Comparison of ENCODE assay signal across 22 cellular contexts in the genomic region with DNA sequence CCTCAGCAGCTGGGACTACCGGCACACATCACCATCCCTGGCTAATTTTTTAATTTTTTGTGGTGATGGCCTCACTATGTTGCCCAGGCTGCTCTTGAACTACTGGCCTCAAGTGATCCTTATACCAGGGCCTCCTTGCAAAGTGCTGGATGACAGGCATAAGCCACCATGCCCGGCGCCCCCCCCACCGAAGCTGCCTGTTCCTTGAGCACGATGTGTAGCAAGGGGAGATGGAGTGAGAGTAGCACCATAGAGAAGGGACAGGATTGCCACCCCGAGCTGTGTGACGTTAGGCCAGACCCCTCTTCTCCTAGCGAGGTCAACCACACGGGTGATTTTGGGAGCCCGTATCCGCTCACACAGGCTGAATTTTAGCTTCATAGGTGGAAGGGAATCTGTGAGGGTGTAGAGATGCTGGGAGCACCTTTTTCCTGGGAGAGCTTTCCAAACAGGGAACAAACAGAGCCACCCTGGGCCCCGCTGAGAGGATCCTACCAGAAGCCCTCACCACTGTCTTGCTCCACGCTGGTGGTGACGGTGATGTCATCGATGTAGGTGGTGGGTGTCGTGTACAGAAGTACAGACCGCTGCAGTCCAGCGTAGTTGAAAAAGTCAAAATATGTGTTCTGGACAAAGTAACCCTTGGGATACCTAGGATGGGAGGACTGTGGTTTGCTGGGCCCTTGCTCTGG. TPM values are rescaled to one million over a fixed set of nuclear protein-coding genes. Genes with fewer than 3 reads are reported as not detected.
A peak's percentile ranks its signal among the peaks of the same experiment; 100 is the strongest.
DNase-seq lines count a peak whose midpoint lies in the region; ATAC-seq, FAIRE-seq and TF ChIP-seq lines count a peak whose summit lies in the region.
"Had no signal": no experiment of that assay in that cellular context is flagged by ENCODE, and none has a peak within 500 bp of the region (broad histone marks: within the 10 kb centered on the region; RNA-seq: fewer than 3 reads in every experiment).

No MANE protein-coding gene starts in this region.

- no peak for DNase-seq in CD14-positive monocyte (ENCODE audit: low spot score)
- no peak for DNase-seq in CD4-positive, CD25-positive, alpha-beta regulatory T cell
- DNase-seq in K562 (ENCODE audit: extremely low read depth in 1 of 4, low spot score in 3 of 4) = no peak
- DNase-seq in naive thymus-derived CD4-positive, alpha-beta T cell = no peak
- no peak for DNase-seq in NCI-H774 (lab: John Stamatoyannopoulos, UW)
- no peak for DNase-seq in NCI-H345 treated with DMSO at 0.1 percent for 48 hours (lab: John Stamatoyannopoulos, UW; ENCODE audit: unreplicated experiment)
- no peak for DNase-seq in Karpas-422
- DNase-seq: activated CD4-positive, alpha-beta T cell treated with anti-CD3 and anti-CD28 coated beads, Interleukin-2, amount 50 U/mL, for 1 hour; activated T-cell treated with anti-CD3 and anti-CD28 coated beads, Interleukin-2, amount 50 U/mL, for 24 hours; DMS153; left ventricle myocardium superior; NCI-H1436; NCI-H2171 treated with DMSO at 0.1 percent for 48 hours; stimulated activated CD4-positive, alpha-beta T cell treated with anti-CD3 and anti-CD28 coated beads, Interleukin-4, amount 100 ng/mL, for 24 hours had no signal

- H4K20me1 ChIP-seq in K562 (replicated peaks; ENCODE audit: control insufficient read depth, insufficient read depth, low read length) = peaks cover 13% of the 10 kb centered on the region
- H4K20me1 ChIP-seq in Karpas-422 (ENCODE audit: insufficient read depth, low read depth, low read length) = 0 out of 2 replicates have a peak, but pooled peaks cover 3% of the 10 kb centered on the region

- in situ Hi-C loops in K562 (cut with MboI) = no loop called here

- H3K9me2 ChIP-seq in Karpas-422 (replicated peaks; ENCODE audit: insufficient read depth, low read length) = no peaks in the 10 kb centered on the region

- POLR2A ChIA-PET in K562 (lab: Yijun Ruan, JAX) = no interaction called here
- POLR2A ChIA-PET in naive thymus-derived CD4-positive, alpha-beta T cell (lab: Charles Lee) = no interaction called here

- H3K4me3 ChIP-seq in CD4-positive, CD25-positive, alpha-beta regulatory T cell (ENCODE audit: low read depth, low read length) = no peak overlapping the region
- no peak overlapping the region for H3K4me3 ChIP-seq in K562
- H3K4me3 ChIP-seq in naive thymus-derived CD4-positive, alpha-beta T cell (ENCODE audit: low read length) = no peak overlapping the region
- H3K4me3 ChIP-seq in Karpas-422 (ENCODE audit: low read length) = no peak overlapping the region
- H3K4me3 ChIP-seq: adrenal gland, cardiac muscle cell, esophagus muscularis mucosa, Peyer's patch, skin epidermis had no signal

- TF ChIP-seq RAD21 in K562 (CRISPR knock-in tag; conservative IDR thresholded peaks at IDR 0.05 in 1 of 2, IDR thresholded peaks at IDR 0.05 in 1 of 2) = no peak

- CTCF ChIA-PET in K562 (lab: Yijun Ruan, JAX; ENCODE audit: low intra/inter-chr PET ratio) = no interaction called here
- CTCF ChIA-PET in naive thymus-derived CD4-positive, alpha-beta T cell (lab: Charles Lee) = no interaction called here

- H3K79me2 ChIP-seq in K562 (ENCODE audit: control insufficient read depth, insufficient read depth, low read length) (peaks cover 34% of the 10 kb centered on the region), Karpas-422 (ENCODE audit: low read length) (peaks cover 32% of the 10 kb centered on the region)

- H3K36me3 Mint-ChIP-seq in CD14-positive monocyte = peaks cover 31 to 51% of the 10 kb centered on the region in 2 donors
- peaks cover 7% of the 10 kb centered on the region for H3K36me3 Mint-ChIP-seq in CD4-positive, CD25-positive, alpha-beta regulatory T cell
- H3K36me3 Mint-ChIP-seq in naive thymus-derived CD4-positive, alpha-beta T cell = peaks cover 0 to 7% (median 0%) of the 10 kb centered on the region in 5 donors

- FAIRE-seq in K562 (lab: Jason Lieb, UNC) = no peak
- FAIRE-seq: GM12892 had no signal

- no peak overlapping the region for H3K4me3 Mint-ChIP-seq in CD14-positive monocyte
- peak overlapping the region; percentile 8 to 68 (median 44) for H3K4me3 Mint-ChIP-seq in CD4-positive, CD25-positive, alpha-beta regulatory T cell
- H3K4me3 Mint-ChIP-seq in naive thymus-derived CD4-positive, alpha-beta T cell = peak overlapping the region in 6 of 10 donors; percentile 7 to 53 (median 38)
- H3K4me3 Mint-ChIP-seq: activated T-cell treated with anti-CD3 and anti-CD28 coated beads, Interleukin-2, amount 50 U/mL, for 24 hours had no signal

- BruUV-seq in K562 (replicated peaks; lab: Mats Ljungman, UMichigan) = no TSS peak

- peaks cover 16% of the 10 kb centered on the region for H3K36me3 ChIP-seq in CD4-positive, CD25-positive, alpha-beta regulatory T cell (ENCODE audit: control insufficient read depth, insufficient read depth, low read length)
- H3K36me3 ChIP-seq in K562 (ENCODE audit: control insufficient read depth, insufficient read depth, low read length) = peaks cover 57% of the 10 kb centered on the region; the same call in 2 of the 3 replicates
- H3K36me3 ChIP-seq in naive thymus-derived CD4-positive, alpha-beta T cell (ENCODE audit: control insufficient read depth in 2 of 3, insufficient read depth in 3 of 3, low read length in 3 of 3) = peaks cover 0 to 38% (median 10%) of the 10 kb centered on the region in 3 experiments
- H3K36me3 ChIP-seq in Karpas-422 (ENCODE audit: insufficient read depth, low read length) = no peaks in the 10 kb centered on the region; the same call in 1 of the 2 replicates

- peaks cover 21% of the 10 kb centered on the region for H3K4me1 ChIP-seq in CD4-positive, CD25-positive, alpha-beta regulatory T cell (ENCODE audit: control insufficient read depth, insufficient read depth, low read length, poor library complexity, severe bottlenecking)
- peaks cover 14 to 42% of the 10 kb centered on the region in 2 experiments for H3K4me1 ChIP-seq in K562 (replicated peaks in 1 of 2; ENCODE audit: control insufficient read depth in 2 of 2, insufficient read depth in 2 of 2, low read length in 2 of 2)
- peaks cover 15 to 19% of the 10 kb centered on the region in 2 donors for H3K4me1 ChIP-seq in naive thymus-derived CD4-positive, alpha-beta T cell (ENCODE audit: control insufficient read depth in 2 of 2, insufficient read depth in 2 of 2, low read length in 2 of 2)
- peaks cover 16% of the 10 kb centered on the region for H3K4me1 ChIP-seq in Karpas-422 (ENCODE audit: low read length)

- intact Hi-C loops in CD14-positive monocyte (cut with micrococcal nuclease) (no loop called here), K562 (cut with micrococcal nuclease) (no loop called here)
- intact Hi-C loops in naive thymus-derived CD4-positive, alpha-beta T cell (cut with micrococcal nuclease) = no loop called here

- TF ChIP-seq CTCF in CD14-positive monocyte (IDR thresholded peaks at IDR 0.05) (no peak), K562 (IDR thresholded peaks at IDR 0.05 in 2 of 3, conservative IDR thresholded peaks at IDR 0.05 in 1 of 3; ENCODE audit: insufficient read depth in 2 of 3, low read depth in 1 of 3, low read length in 3 of 3) (no peak)

- H3K27me3 ChIP-seq in CD4-positive, CD25-positive, alpha-beta regulatory T cell (ENCODE audit: control insufficient read depth, insufficient read depth, low read length) = no peaks in the 10 kb centered on the region
- H3K27me3 ChIP-seq in K562 (ENCODE audit: control insufficient read depth in 2 of 2, insufficient read depth in 2 of 2, low read length in 2 of 2) = no peaks in the 10 kb centered on the region
- H3K27me3 ChIP-seq in naive thymus-derived CD4-positive, alpha-beta T cell (ENCODE audit: control insufficient read depth in 2 of 2, insufficient read depth in 2 of 2, low read length in 2 of 2) = no peaks in the 10 kb centered on the region
- no peaks in the 10 kb centered on the region for H3K27me3 ChIP-seq in Karpas-422 (ENCODE audit: low read length)
- H3K27me3 ChIP-seq: adrenal gland, cardiac muscle cell, esophagus muscularis mucosa, Peyer's patch had no signal

- no peak for TF ChIP-seq POLR2A in K562 (conservative IDR thresholded peaks at IDR 0.05)

- peaks cover 10% of the 10 kb centered on the region for H3K9me1 ChIP-seq in K562 (ENCODE audit: control insufficient read depth, insufficient read depth, low read length)

- no peak overlapping the region for H3K4me2 ChIP-seq in K562 (ENCODE audit: insufficient read depth, low read length)
- H3K4me2 ChIP-seq in Karpas-422 (ENCODE audit: low read depth, low read length, poor library complexity, severe bottlenecking) = no peak overlapping the region

- no peak overlapping the region for H3K27ac ChIP-seq in CD4-positive, CD25-positive, alpha-beta regulatory T cell (ENCODE audit: insufficient read depth, low read length, poor library complexity, severe bottlenecking)
- H3K27ac ChIP-seq in K562 (ENCODE audit: extremely low read depth, low read depth, low read length) (no peak overlapping the region), Karpas-422 (ENCODE audit: low read length) (no peak overlapping the region)
- H3K27ac ChIP-seq in naive thymus-derived CD4-positive, alpha-beta T cell (ENCODE audit: low read depth, low read length) = no peak overlapping the region
- H3K27ac ChIP-seq: cardiac muscle cell, esophagus muscularis mucosa, Peyer's patch had no signal

- no peak for TF ChIP-seq EP300 in K562 (IDR thresholded peaks at IDR 0.05; ENCODE audit: low read length)

- H3K27me3 Mint-ChIP-seq in CD14-positive monocyte (ENCODE audit: low read depth in 3 of 3) = no peaks in the 10 kb centered on the region
- no peaks in the 10 kb centered on the region for H3K27me3 Mint-ChIP-seq in CD4-positive, CD25-positive, alpha-beta regulatory T cell
- no peaks in the 10 kb centered on the region for H3K27me3 Mint-ChIP-seq in naive thymus-derived CD4-positive, alpha-beta T cell
- H3K27me3 Mint-ChIP-seq: activated T-cell treated with anti-CD3 and anti-CD28 coated beads, Interleukin-2, amount 50 U/mL, for 24 hours; progenitor cell of endocrine pancreas had no signal

- H3K9me3 ChIP-seq in CD4-positive, CD25-positive, alpha-beta regulatory T cell (ENCODE audit: control insufficient read depth in 2 of 2, low read length in 2 of 2) = no peaks in the 10 kb centered on the region
- H3K9me3 ChIP-seq in K562 (replicated peaks; ENCODE audit: control insufficient read depth, insufficient read depth, low read depth, low read length) (no peaks in the 10 kb centered on the region), Karpas-422 (ENCODE audit: low read length) (no peaks in the 10 kb centered on the region)
- H3K9me3 ChIP-seq in naive thymus-derived CD4-positive, alpha-beta T cell (ENCODE audit: control insufficient read depth in 2 of 3, low read length in 3 of 3) = no peaks in the 10 kb centered on the region
- H3K9me3 ChIP-seq: adrenal gland, esophagus muscularis mucosa, Peyer's patch had no signal

- H3K9ac ChIP-seq in K562 (ENCODE audit: insufficient read depth in 1 of 2, low read depth in 2 of 2, low read length in 2 of 2) = peak overlapping the region in 1 of 2 experiments; percentile 55; a peak in 1 of 4 replicates
- no peak overlapping the region for H3K9ac ChIP-seq in Karpas-422 (ENCODE audit: low read length)

- H3K9me3 Mint-ChIP-seq in CD14-positive monocyte = no peaks in the 10 kb centered on the region
- no peaks in the 10 kb centered on the region for H3K9me3 Mint-ChIP-seq in CD4-positive, CD25-positive, alpha-beta regulatory T cell
- no peaks in the 10 kb centered on the region for H3K9me3 Mint-ChIP-seq in naive thymus-derived CD4-positive, alpha-beta T cell
- H3K9me3 Mint-ChIP-seq: activated T-cell treated with anti-CD3 and anti-CD28 coated beads, Interleukin-2, amount 50 U/mL, for 24 hours had no signal

- no peak for ATAC-seq in CD4-positive, CD25-positive, alpha-beta regulatory T cell (ENCODE audit: low read depth in 2 of 2)
- no peak for ATAC-seq in K562
- ATAC-seq in naive thymus-derived CD4-positive, alpha-beta T cell = no peak
- ATAC-seq: left ventricle myocardium superior, SK-N-SH treated with all-trans-retinoic acid at 6 μM for 48 hours had no signal

- WGBS in K562 (ENCODE audit: insufficient coverage, low coverage, missing lambda C conversion rate) = 95% methylated on average over 18 of the region's 18 CpGs

- H3K27ac Mint-ChIP-seq in CD14-positive monocyte = peak overlapping the region; percentile 75 to 99 (median 92)
- peak overlapping the region; percentile 31 to 49 (median 48) for H3K27ac Mint-ChIP-seq in CD4-positive, CD25-positive, alpha-beta regulatory T cell
- H3K27ac Mint-ChIP-seq in naive thymus-derived CD4-positive, alpha-beta T cell = peak overlapping the region in 3 of 9 donors; percentile 8 to 49 (median 9)
- H3K27ac Mint-ChIP-seq: activated T-cell treated with anti-CD3 and anti-CD28 coated beads, Interleukin-2, amount 50 U/mL, for 24 hours; progenitor cell of endocrine pancreas had no signal

- no peak overlapping the region for H2AFZ ChIP-seq in K562 (ENCODE audit: low read depth, low read length)
- H2AFZ ChIP-seq in Karpas-422 (ENCODE audit: low read length) = no peak overlapping the region

- H3K4me1 Mint-ChIP-seq in CD14-positive monocyte = peaks cover 7% of the 10 kb centered on the region
- H3K4me1 Mint-ChIP-seq in CD4-positive, CD25-positive, alpha-beta regulatory T cell = peaks cover 0 to 18% (median 10%) of the 10 kb centered on the region in 4 donors
- peaks cover 0 to 21% (median 10%) of the 10 kb centered on the region in 7 donors for H3K4me1 Mint-ChIP-seq in naive thymus-derived CD4-positive, alpha-beta T cell

RNA-seq across cellular contexts. Expression of a gene that starts 3.0 kb away (rescaled TPM):
- 100 to 1,000 TPM; 113 to 115 TPM for polyA plus RNA-seq in CD14-positive monocyte
- 39.9 TPM for total RNA-seq in CD4-positive, CD25-positive, alpha-beta regulatory T cell
- 10 to 100 TPM; 43.6 to 66.4 (median 57.1) TPM for polyA plus RNA-seq in CD4-positive, CD25-positive, alpha-beta regulatory T cell
- 200 and 412 TPM in 2 replicates for total RNA-seq in K562 (2011; cell fraction: chromatin; rRNA removed; ENCODE audit: low replicate concordance)
- total RNA-seq in K562 (2011; cell fraction: nucleolus; rRNA removed) = 373 and 423 TPM in 2 replicates
- 234 and 282 TPM in 2 replicates for total RNA-seq in K562 (2011; cell fraction: nucleoplasm; rRNA removed)
- total RNA-seq in K562 (2014; rRNA removed) = 50.2 and 52.1 TPM in 2 replicates
- 42.0 and 45.8 TPM in 2 replicates for total RNA-seq in K562 (2014; rRNA removed; fragmentation: Illumina TruSeq; extraction: Trizol)
- 57.6 and 60.1 TPM in 2 replicates for total RNA-seq in K562 (2015; rRNA removed; fragmentation: Illumina TruSeq; extraction: Trizol)
- total RNA-seq in K562 (2021) = 89.4 and 101 TPM in 2 replicates
- 71.2 and 76.6 TPM in 2 replicates for polyA plus RNA-seq in K562 (2011; rRNA removed)
- 69.7 and 117 TPM in 2 replicates for polyA plus RNA-seq in K562 (2011; cell fraction: cytosol; rRNA removed)
- polyA plus RNA-seq in K562 (2011; cell fraction: nucleus; rRNA removed) = 294 and 516 TPM in 2 replicates
- polyA plus RNA-seq in K562 (2012) = 88.4 and 131 TPM in 2 replicates
- 79.5 and 81.8 TPM in 2 replicates for polyA plus RNA-seq in K562 (2014; fragmentation: Illumina TruSeq; extraction: Trizol)
- polyA plus RNA-seq in K562 (2014; fragmentation: Nextera tagmentation; extraction: Ambion mirVana) = 10 to 100 TPM; 22.7 to 24.2 TPM
- 80.9 and 102 TPM in 2 replicates for polyA plus RNA-seq in K562 (2014; rRNA removed)
- 50.9 and 87.7 TPM in 2 replicates for polyA minus RNA-seq in K562 (2011; rRNA and poly(A)+ RNA removed)
- 43.3 and 54.1 TPM in 2 replicates for polyA minus RNA-seq in K562 (2011; cell fraction: cytosol; rRNA and poly(A)+ RNA removed)
- 41.5 and 59.5 TPM in 2 replicates for polyA minus RNA-seq in K562 (2011; cell fraction: nucleus; rRNA and poly(A)+ RNA removed)
- total RNA-seq in naive thymus-derived CD4-positive, alpha-beta T cell = 10 to 100 TPM; 41.8 to 62.5 (median 53.3) TPM
- 10 to 100 TPM; 34.0 to 44.0 TPM for polyA plus RNA-seq in naive thymus-derived CD4-positive, alpha-beta T cell
- total RNA-seq in Karpas-422 (2014; rRNA removed; shearing (Covaris generic); ENCODE audit: low replicate concordance) = 33.0 and 33.7 TPM in 2 replicates

Comparison
In these comparisons a context has a peak if more than half of its experiments do, and no peak if none do; other contexts are left out.
1. H3K4me3 Mint-ChIP-seq: peak in CD4-positive, CD25-positive, alpha-beta regulatory T cell (4 of 4) and naive thymus-derived CD4-positive, alpha-beta T cell (6 of 10); none in CD14-positive monocyte (0 of 2).